In genomic region chr13:112905619-112905989, GRCh38 we compare ENCODE assay signal across 18 cellular contexts.
"Had no signal": no experiment of that assay in that cellular context is flagged by ENCODE, and none has a peak within 500 bp of the region (broad histone marks: within the 10 kb centered on the region; RNA-seq: fewer than 3 reads in every experiment).

No MANE protein-coding gene starts in this region.

- H3K9me3 ChIP-seq: neutrophil, right atrium auricular region had no signal

- H3K4me1 ChIP-seq: foreskin keratinocyte, right atrium auricular region had no signal

- H3K4me3 ChIP-seq: coronary artery, right atrium auricular region, skin epidermis had no signal

- H3K4me1 Mint-ChIP-seq: activated CD4-positive, alpha-beta T cell treated with anti-CD3 and anti-CD28 coated beads, Interleukin-2, amount 10 ng/mL, durations not matched to agents 24 days and 14 days; activated naive CD8-positive, alpha-beta T cell treated with anti-CD3 and anti-CD28 coated beads, Interleukin-2, amount 10 ng/mL, durations not matched to agents 7 days and 5 days; central memory CD8-positive, alpha-beta T cell; immature natural killer cell had no signal

- H3K36me3 Mint-ChIP-seq: activated naive CD8-positive, alpha-beta T cell treated with anti-CD3 and anti-CD28 coated beads, Interleukin-2, amount 10 ng/mL, durations not matched to agents 7 days and 5 days; immature natural killer cell; type B pancreatic cell had no signal

- H3K4me3 Mint-ChIP-seq: activated CD4-positive, alpha-beta T cell treated with anti-CD3 and anti-CD28 coated beads, Interleukin-2, amount 10 ng/mL, durations not matched to agents 24 days and 14 days; activated naive CD8-positive, alpha-beta T cell treated with anti-CD3 and anti-CD28 coated beads, Interleukin-2, amount 10 ng/mL, durations not matched to agents 7 days and 5 days; activated T-cell treated with anti-CD3 and anti-CD28 coated beads, Interleukin-2, amount 50 U/mL, for 72 hours; central memory CD8-positive, alpha-beta T cell; immature natural killer cell; type B pancreatic cell had no signal

- H3K9me3 Mint-ChIP-seq: activated CD4-positive, alpha-beta T cell treated with anti-CD3 and anti-CD28 coated beads, Interleukin-2, amount 10 ng/mL, durations not matched to agents 24 days and 14 days; central memory CD8-positive, alpha-beta T cell; type B pancreatic cell had no signal

- H3K27me3 Mint-ChIP-seq: activated CD4-positive, alpha-beta T cell treated with anti-CD3 and anti-CD28 coated beads, Interleukin-2, amount 10 ng/mL, durations not matched to agents 24 days and 14 days; type B pancreatic cell had no signal

- H3K27ac ChIP-seq: coronary artery, foreskin keratinocyte, neutrophil, right atrium auricular region, skin epidermis had no signal

- ATAC-seq: activated T-cell treated with anti-CD3 and anti-CD28 coated beads, Interleukin-2, amount 50 U/mL, for 72 hours had no signal

- H3K27me3 ChIP-seq: right atrium auricular region had no signal

- DNase-seq: activated CD4-positive, alpha-beta T cell treated with anti-CD3 and anti-CD28 coated beads, Interleukin-2, amount 10 ng/mL, durations not matched to agents 24 days and 14 days; activated CD8-positive, alpha-beta memory T cell treated with anti-CD3 and anti-CD28 coated beads, Interleukin-2, amount 50 U/mL, for 48 hours; activated naive CD8-positive, alpha-beta T cell treated with anti-CD3 and anti-CD28 coated beads, Interleukin-2, amount 10 ng/mL, durations not matched to agents 7 days and 5 days; activated T-cell treated with anti-CD3 and anti-CD28 coated beads, Interleukin-2, amount 50 U/mL, for 72 hours; effector CD4-positive, alpha-beta T cell; glutamatergic neuron; immature natural killer cell; stimulated activated CD4-positive, alpha-beta T cell treated with anti-CD3 and anti-CD28 coated beads, Interleukin-15, amount 100 ng/mL, for 24 hours; stimulated activated CD4-positive, alpha-beta T cell treated with anti-CD3 and anti-CD28 coated beads, Interleukin-4, amount 100 ng/mL, for 1 hour; stimulated activated naive CD8-positive, alpha-beta T cell treated with anti-CD3 and anti-CD28 coated beads, Interleukin-15, Interleukin-2, amounts not matched to agents 100 U/mL and 50 U/mL, for 24 hours; T-helper 9 cell had no signal

- H3K36me3 ChIP-seq: neutrophil, right atrium auricular region had no signal

- H3K27ac Mint-ChIP-seq: activated CD4-positive, alpha-beta T cell treated with anti-CD3 and anti-CD28 coated beads, Interleukin-2, amount 10 ng/mL, durations not matched to agents 24 days and 14 days; activated naive CD8-positive, alpha-beta T cell treated with anti-CD3 and anti-CD28 coated beads, Interleukin-2, amount 10 ng/mL, durations not matched to agents 7 days and 5 days; activated T-cell treated with anti-CD3 and anti-CD28 coated beads, Interleukin-2, amount 50 U/mL, for 72 hours; immature natural killer cell had no signal
